In the genomic region with DNA sequence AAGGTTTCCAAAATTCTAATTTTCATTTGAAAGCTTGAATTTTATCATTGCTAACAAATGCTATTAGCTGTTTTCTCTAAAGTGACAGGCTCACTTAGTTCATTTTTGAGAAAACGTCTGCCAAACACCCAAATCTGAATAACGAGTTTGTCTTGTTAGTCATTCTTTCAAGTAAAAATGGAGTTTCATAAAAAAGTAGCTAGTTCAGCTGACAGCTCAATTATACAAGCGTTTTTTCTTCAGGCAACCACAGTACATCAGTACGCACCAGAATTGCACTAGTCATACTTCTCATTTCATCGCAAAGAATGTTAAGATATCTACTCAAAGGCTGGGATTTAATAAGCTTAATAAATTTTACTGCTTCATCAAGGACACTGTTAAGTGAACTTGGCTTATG, we compare ENCODE assay signal across 25 cellular contexts.
"Had no signal": no experiment of that assay in that cellular context is flagged by ENCODE, and none has a peak within 500 bp of the region (broad histone marks: within the 10 kb centered on the region; RNA-seq: fewer than 3 reads in every experiment).

No MANE protein-coding gene starts in this region.

- DNase-seq: effector CD8-positive, alpha-beta T cell; endodermal cell; heart left ventricle; hippocampal formation; left cardiac atrium; left lung; mesenchymal stem cell; mucosa of descending colon; naive B cell; pancreas; stimulated activated CD4-positive, alpha-beta T cell treated with anti-CD3 and anti-CD28 coated beads, Interleukin-2, amount 100 ng/mL, for 24 hours; stimulated activated CD4-positive, alpha-beta T cell treated with anti-CD3 and anti-CD28 coated beads, Interleukin-4, amount 100 ng/mL, for 24 hours; upper lobe of left lung had no signal

- H3K27me3 Mint-ChIP-seq: dendritic cell treated with granulocyte-macrophage colony-stimulating factor and Interleukin-4, amounts not matched to agents 40 ng/mL and 50 ng/mL, for 4 days; naive B cell; natural killer cell treated with Interleukin-12 subunit alpha and Interleukin-12 subunit beta and Interleukin-15 and Interleukin-18, amount 100 ng/mL, for 72 hours; stimulated activated naive CD8-positive, alpha-beta T cell treated with anti-CD3 and anti-CD28 coated beads, Interleukin-15, Interleukin-2, amounts not matched to agents 100 ng/mL and 50 ng/mL, for 24 hours had no signal

- H3K9me3 Mint-ChIP-seq: dendritic cell treated with granulocyte-macrophage colony-stimulating factor and Interleukin-4, amounts not matched to agents 40 ng/mL and 50 ng/mL, for 4 days; mesothelial cell of epicardium; naive B cell; natural killer cell treated with Interleukin-12 subunit alpha and Interleukin-12 subunit beta and Interleukin-15 and Interleukin-18, amount 100 ng/mL, for 72 hours; neural crest cell; stimulated activated effector memory CD8-positive, alpha-beta T cell treated with anti-CD3 and anti-CD28 coated beads, Interleukin-12 subunit alpha, Interleukin-12 subunit beta, amount 100 ng/mL, for 72 hours; stimulated activated naive CD8-positive, alpha-beta T cell treated with anti-CD3 and anti-CD28 coated beads, Interleukin-15, Interleukin-2, amounts not matched to agents 100 ng/mL and 50 ng/mL, for 24 hours had no signal

- H3K27ac Mint-ChIP-seq: dendritic cell treated with granulocyte-macrophage colony-stimulating factor and Interleukin-4, amounts not matched to agents 40 ng/mL and 50 ng/mL, for 4 days; endodermal cell; mesothelial cell of epicardium; naive B cell; natural killer cell treated with Interleukin-12 subunit alpha and Interleukin-12 subunit beta and Interleukin-15 and Interleukin-18, amount 100 ng/mL, for 72 hours; stimulated activated effector memory CD8-positive, alpha-beta T cell treated with anti-CD3 and anti-CD28 coated beads, Interleukin-12 subunit alpha, Interleukin-12 subunit beta, amount 100 ng/mL, for 72 hours; stimulated activated naive CD8-positive, alpha-beta T cell treated with anti-CD3 and anti-CD28 coated beads, Interleukin-15, Interleukin-2, amounts not matched to agents 100 ng/mL and 50 ng/mL, for 24 hours had no signal

- H3K4me3 ChIP-seq: gastroesophageal sphincter, heart left ventricle, left lung, mucosa of descending colon, pancreas, thoracic aorta, tibial nerve, upper lobe of left lung had no signal

- H3K36me3 Mint-ChIP-seq: natural killer cell treated with Interleukin-12 subunit alpha and Interleukin-12 subunit beta and Interleukin-15 and Interleukin-18, amount 100 ng/mL, for 72 hours; stimulated activated effector memory CD8-positive, alpha-beta T cell treated with anti-CD3 and anti-CD28 coated beads, Interleukin-12 subunit alpha, Interleukin-12 subunit beta, amount 100 ng/mL, for 72 hours had no signal

- H3K4me1 Mint-ChIP-seq: endodermal cell; stimulated activated effector memory CD8-positive, alpha-beta T cell treated with anti-CD3 and anti-CD28 coated beads, Interleukin-12 subunit alpha, Interleukin-12 subunit beta, amount 100 ng/mL, for 72 hours had no signal

- H3K4me3 Mint-ChIP-seq: dendritic cell treated with granulocyte-macrophage colony-stimulating factor and Interleukin-4, amounts not matched to agents 40 ng/mL and 50 ng/mL, for 4 days; endodermal cell; mesothelial cell of epicardium; naive B cell; natural killer cell treated with Interleukin-12 subunit alpha and Interleukin-12 subunit beta and Interleukin-15 and Interleukin-18, amount 100 ng/mL, for 72 hours; neural crest cell; stimulated activated effector memory CD8-positive, alpha-beta T cell treated with anti-CD3 and anti-CD28 coated beads, Interleukin-12 subunit alpha, Interleukin-12 subunit beta, amount 100 ng/mL, for 72 hours; stimulated activated naive CD8-positive, alpha-beta T cell treated with anti-CD3 and anti-CD28 coated beads, Interleukin-15, Interleukin-2, amounts not matched to agents 100 ng/mL and 50 ng/mL, for 24 hours had no signal

- FAIRE-seq: colon, islet of Langerhans, pancreas, urothelium cell line had no signal
